Comparison of ENCODE assay signal across 11 cellular contexts in genomic region chr1:156112276-156113137, GRCh38. TPM values are rescaled to one million over a fixed set of nuclear protein-coding genes. Genes with fewer than 3 reads are reported as not detected.
DNase-seq lines count a peak whose midpoint lies in the region; ATAC-seq, FAIRE-seq and TF ChIP-seq lines count a peak whose summit lies in the region.
"Had no signal": no experiment of that assay in that cellular context is flagged by ENCODE, and none has a peak within 500 bp of the region (broad histone marks: within the 10 kb centered on the region; RNA-seq: fewer than 3 reads in every experiment).

No MANE protein-coding gene starts in this region.

- peak overlapping the region; percentile 90 for H3K27ac Mint-ChIP-seq in activated T-helper 17 cell treated with anti-CD3 and anti-CD28 coated beads, Interleukin-2, amount 50 U/mL, for 72 hours
- peak overlapping the region; percentile 95 for H3K27ac Mint-ChIP-seq in stimulated activated memory B cell treated with anti-CD40 and anti-IgM and Interleukin-4, amounts not matched to agents 10 μg/mL and 1 μg/mL and 100 μg/mL, for 72 hours

- no peaks in the 10 kb centered on the region for H3K9me2 ChIP-seq in HCT116 (ENCODE audit: insufficient read depth)

- H3K79me2 ChIP-seq in HCT116 (ENCODE audit: insufficient read depth, low read length) (peaks cover 30% of the 10 kb centered on the region), keratinocyte (ENCODE audit: control insufficient read depth, insufficient read depth, low read length) (peaks cover 29% of the 10 kb centered on the region)

- H3K36me3 ChIP-seq in HCT116 (ENCODE audit: control insufficient read depth in 1 of 2, insufficient read depth in 2 of 2, low read length in 2 of 2): no peaks in the 10 kb centered on the region
- H3K36me3 ChIP-seq in keratinocyte (ENCODE audit: control insufficient read depth in 2 of 2, extremely low read depth in 1 of 2, insufficient read depth in 2 of 2, low read length in 2 of 2): peaks cover 0 to 4% of the 10 kb centered on the region in 2 experiments

- POLR2A ChIA-PET in HCT116 (lab: Charles Lee): interaction anchor here (1.0 to 5.3 kb wide), 4 partner anchors 9 to 18 kb away, joined by 3 to 50 read pairs (median 18); no protein-coding TSS in a partner anchor

- dilution Hi-C loops in keratinocyte (cut with MboI; ENCODE audit: extremely low pct_ligation_motif_present, low sequenced_read_pairs): no loop called here

- FAIRE-seq in keratinocyte (lab: Jason Lieb, UNC): no peak
- FAIRE-seq: urothelium cell line had no signal

- TF ChIP-seq CTCF in HCT116 (IDR thresholded peaks at IDR 0.05 in 2 of 3, conservative IDR thresholded peaks at IDR 0.05 in 1 of 3; ENCODE audit: borderline replicate concordance in 1 of 3, insufficient read depth in 1 of 3, low read depth in 2 of 3, low read length in 2 of 3): no peak
- TF ChIP-seq CTCF in keratinocyte (optimal IDR thresholded peaks at IDR 0.05 in 1 of 3, IDR thresholded peaks at IDR 0.05 in 1 of 3, conservative IDR thresholded peaks at IDR 0.05 in 1 of 3; ENCODE audit: extremely low read depth in 1 of 3, insufficient read depth in 2 of 3, low read length in 3 of 3): no peak

- no peak overlapping the region for H3K4me3 Mint-ChIP-seq in activated T-helper 17 cell treated with anti-CD3 and anti-CD28 coated beads, Interleukin-2, amount 50 U/mL, for 72 hours
- H3K4me3 Mint-ChIP-seq in stimulated activated memory B cell treated with anti-CD40 and anti-IgM and Interleukin-4, amounts not matched to agents 10 μg/mL and 1 μg/mL and 100 μg/mL, for 72 hours: no peak overlapping the region

- DNase-seq in HCT116 (ENCODE audit: low read depth, low spot score): no peak
- no peak for DNase-seq in keratinocyte (ENCODE audit: low read depth, low spot score)
- no peak for DNase-seq in ureter (ENCODE audit: low spot score)
- no peak for DNase-seq in pons (ENCODE audit: low spot score)
- DNase-seq in middle frontal gyrus (ENCODE audit: extremely low spot score, low spot score): no peak
- DNase-seq: DMS 273 treated with DMSO at 0.1 percent for 48 hours had no signal

- H4K20me1 ChIP-seq in HCT116 (ENCODE audit: insufficient read depth) (no peaks in the 10 kb centered on the region; the same call in 1 of the 2 replicates), keratinocyte (ENCODE audit: control insufficient read depth, extremely low read depth, insufficient read depth, low read length) (peaks cover 9% of the 10 kb centered on the region)

- no TSS peak for BruUV-seq in HCT116 (replicated peaks; lab: Mats Ljungman, UMichigan)

- H3K27ac ChIP-seq in HCT116 (ENCODE audit: low read depth, low read length) (peak overlapping the region; percentile 41), keratinocyte (ENCODE audit: control insufficient read depth, insufficient read depth, low read length) (no peak overlapping the region)

- CTCF ChIA-PET in HCT116 (lab: Charles Lee): interaction anchor here (0.9 to 5.5 kb wide), 8 partner anchors 9 to 112 kb away, joined by 3 to 22 read pairs (median 6); no protein-coding TSS in a partner anchor

- peaks cover 34% of the 10 kb centered on the region for H3K36me3 Mint-ChIP-seq in activated T-helper 17 cell treated with anti-CD3 and anti-CD28 coated beads, Interleukin-2, amount 50 U/mL, for 72 hours (ENCODE audit: low read depth)
- peaks cover 14% of the 10 kb centered on the region for H3K36me3 Mint-ChIP-seq in stimulated activated memory B cell treated with anti-CD40 and anti-IgM and Interleukin-4, amounts not matched to agents 10 μg/mL and 1 μg/mL and 100 μg/mL, for 72 hours

- no peaks in the 10 kb centered on the region for H3K9me3 ChIP-seq in HCT116 (ENCODE audit: control insufficient read depth in 1 of 2, insufficient read depth in 1 of 2, low read depth in 1 of 2, low read length in 2 of 2)
- no peaks in the 10 kb centered on the region for H3K9me3 ChIP-seq in keratinocyte (ENCODE audit: control insufficient read depth, low read depth, low read length)

- peaks cover 51 to 77% of the 10 kb centered on the region in 2 experiments for H3K4me1 ChIP-seq in HCT116 (ENCODE audit: control insufficient read depth in 1 of 2, insufficient read depth in 2 of 2, low read length in 2 of 2)
- H3K4me1 ChIP-seq in keratinocyte (ENCODE audit: control insufficient read depth, extremely low read depth, insufficient read depth, low read length): peaks cover 18% of the 10 kb centered on the region

- no peaks in the 10 kb centered on the region for H3K9me3 Mint-ChIP-seq in activated T-helper 17 cell treated with anti-CD3 and anti-CD28 coated beads, Interleukin-2, amount 50 U/mL, for 72 hours
- H3K9me3 Mint-ChIP-seq in stimulated activated memory B cell treated with anti-CD40 and anti-IgM and Interleukin-4, amounts not matched to agents 10 μg/mL and 1 μg/mL and 100 μg/mL, for 72 hours: no peaks in the 10 kb centered on the region

- peaks cover 13% of the 10 kb centered on the region for H3K4me1 Mint-ChIP-seq in activated T-helper 17 cell treated with anti-CD3 and anti-CD28 coated beads, Interleukin-2, amount 50 U/mL, for 72 hours
- H3K4me1 Mint-ChIP-seq in stimulated activated memory B cell treated with anti-CD40 and anti-IgM and Interleukin-4, amounts not matched to agents 10 μg/mL and 1 μg/mL and 100 μg/mL, for 72 hours: peaks cover 73% of the 10 kb centered on the region

- ATAC-seq in HCT116 (no peak), GM21619 (IDR thresholded peaks at IDR 0.05; ENCODE audit: unreplicated experiment) (no peak)
- ATAC-seq in activated T-helper 17 cell treated with anti-CD3 and anti-CD28 coated beads, Interleukin-2, amount 50 U/mL, for 72 hours (replicated peaks): no peak
- no peak for ATAC-seq in stimulated activated memory B cell treated with anti-CD40 and anti-IgM and Interleukin-4, amounts not matched to agents 10 μg/mL and 1 μg/mL and 100 μg/mL, for 72 hours

- H3K27me3 Mint-ChIP-seq in activated T-helper 17 cell treated with anti-CD3 and anti-CD28 coated beads, Interleukin-2, amount 50 U/mL, for 72 hours: no peaks in the 10 kb centered on the region
- H3K27me3 Mint-ChIP-seq in stimulated activated memory B cell treated with anti-CD40 and anti-IgM and Interleukin-4, amounts not matched to agents 10 μg/mL and 1 μg/mL and 100 μg/mL, for 72 hours: peaks cover 9% of the 10 kb centered on the region

- TF ChIP-seq POLR2A in HCT116 (IDR thresholded peaks at IDR 0.05; ENCODE audit: borderline replicate concordance, extremely low read depth, insufficient read depth, insufficient read length): no peak

- RAD21 ChIA-PET in HCT116 (lab: Charles Lee; ENCODE audit: low non-redundant PET in 1 of 2, low total read pairs in 2 of 2, uncharacterized antibody in 2 of 2, unreplicated experiment in 2 of 2): no interaction called here

- no peak for TF ChIP-seq RAD21 in HCT116 (IDR thresholded peaks at IDR 0.05; ENCODE audit: low read depth)

- H3K27me3 ChIP-seq in HCT116 (ENCODE audit: insufficient read depth, low read length) (no peaks in the 10 kb centered on the region), keratinocyte (ENCODE audit: control insufficient read depth, extremely low read depth, insufficient read depth, low read length) (no peaks in the 10 kb centered on the region)

- intact Hi-C loops in HCT116 (cut with micrococcal nuclease): no loop called here

- H2AFZ ChIP-seq in HCT116 (ENCODE audit: low read depth, low read length, poor library complexity, severe bottlenecking) (no peak overlapping the region), keratinocyte (ENCODE audit: control insufficient read depth, low read length) (no peak overlapping the region)

- H3K4me2 ChIP-seq in HCT116 (ENCODE audit: low read length) (peak overlapping the region; percentile 47), keratinocyte (ENCODE audit: control insufficient read depth, extremely low read depth, insufficient read depth, low read depth, low read length) (no peak overlapping the region)

- peak overlapping the region; percentile 42 for H3K9ac ChIP-seq in HCT116 (ENCODE audit: low read length)
- H3K9ac ChIP-seq in keratinocyte (ENCODE audit: control insufficient read depth, extremely low read depth, insufficient read depth, low read length): peak overlapping the region; percentile 46

- no peaks in the 10 kb centered on the region for H3K9me1 ChIP-seq in keratinocyte (ENCODE audit: control insufficient read depth, extremely low read depth, insufficient read depth, low read length)

- H3K4me3 ChIP-seq in HCT116 (replicated peaks in 1 of 2; ENCODE audit: low read depth in 1 of 2, low read length in 2 of 2): no peak overlapping the region
- no peak overlapping the region for H3K4me3 ChIP-seq in keratinocyte (ENCODE audit: control insufficient read depth in 2 of 3, extremely low read depth in 1 of 3, insufficient read depth in 2 of 3, low read depth in 1 of 3, low read length in 3 of 3)

RNA-seq across cellular contexts. Expression of gene LMNA, which starts 2.0 kb away (rescaled TPM):
- total RNA-seq in HCT116 (2021; ENCODE audit: unreplicated experiment) (528 TPM), ureter (444 TPM)
- polyA plus RNA-seq in HCT116 (2012): 440 and 523 TPM in 2 replicates
- 100 to 1,000 TPM; 150 to 338 TPM for total RNA-seq in activated T-helper 17 cell treated with anti-CD3 and anti-CD28 coated beads, Interleukin-2, amount 50 U/mL, for 72 hours
- 368 to 551 TPM (median 444 TPM) in 3 replicates for polyA plus RNA-seq in keratinocyte
- polyA plus RNA-seq in keratinocyte (2011; ENCODE audit: low read depth): 222 TPM
- 159 and 403 TPM in 2 replicates for polyA plus RNA-seq in keratinocyte (2011; cell fraction: cytosol; rRNA removed)
- 626 and 729 TPM in 2 replicates for polyA plus RNA-seq in keratinocyte (2011; cell fraction: nucleus; rRNA removed)
- polyA plus RNA-seq in keratinocyte (2012; ENCODE audit: low replicate concordance): 224 and 699 TPM in 2 replicates
- 328 to 615 TPM (median 504 TPM) in 3 replicates for polyA minus RNA-seq in keratinocyte
- polyA minus RNA-seq in keratinocyte (2011; cell fraction: cytosol; rRNA and poly(A)+ RNA removed): 757 TPM
- 433 and 457 TPM in 2 replicates for polyA minus RNA-seq in keratinocyte (2011; cell fraction: nucleus; rRNA and poly(A)+ RNA removed)

RNA-seq across cellular contexts. Expression of gene MEX3A, which starts 30.2 kb away (rescaled TPM):
- 6.1 TPM for total RNA-seq in HCT116 (2021; ENCODE audit: unreplicated experiment)
- polyA plus RNA-seq in HCT116 (2012): 4.9 and 5.5 TPM in 2 replicates
- total RNA-seq in activated T-helper 17 cell treated with anti-CD3 and anti-CD28 coated beads, Interleukin-2, amount 50 U/mL, for 72 hours: under 1 TPM; 0.15 to 0.21 TPM
- polyA plus RNA-seq in keratinocyte: 1.1 to 2.0 TPM (median 1.5 TPM) in 3 replicates
- 0.75 TPM for polyA plus RNA-seq in keratinocyte (2011; ENCODE audit: low read depth)
- 0.83 and 1.5 TPM in 2 replicates for polyA plus RNA-seq in keratinocyte (2011; cell fraction: cytosol; rRNA removed)
- polyA plus RNA-seq in keratinocyte (2011; cell fraction: nucleus; rRNA removed): 2.9 and 4.1 TPM in 2 replicates
- 1.1 and 2.1 TPM in 2 replicates for polyA plus RNA-seq in keratinocyte (2012; ENCODE audit: low replicate concordance)
- polyA minus RNA-seq in keratinocyte: 1.1 to 4.3 TPM (median 1.7 TPM) in 3 replicates
- 0.96 TPM for polyA minus RNA-seq in keratinocyte (2011; cell fraction: cytosol; rRNA and poly(A)+ RNA removed)
- 2.6 and 3.1 TPM in 2 replicates for polyA minus RNA-seq in keratinocyte (2011; cell fraction: nucleus; rRNA and poly(A)+ RNA removed)
- 1.2 TPM for total RNA-seq in ureter

RNA-seq across cellular contexts. Expression of gene SEMA4A, which starts 40.9 kb away (rescaled TPM):
- total RNA-seq in HCT116 (2021; ENCODE audit: unreplicated experiment) (0.39 TPM), ureter (49.3 TPM)
- polyA plus RNA-seq in HCT116 (2012): 0.30 and 0.37 TPM in 2 replicates
- 10 to 100 TPM in 1 of 2 donors, 1 to 10 TPM in 1; 1.8 to 17.6 TPM for total RNA-seq in activated T-helper 17 cell treated with anti-CD3 and anti-CD28 coated beads, Interleukin-2, amount 50 U/mL, for 72 hours
- 5.7 to 11.0 TPM (median 7.9 TPM) in 3 replicates for polyA plus RNA-seq in keratinocyte
- 2.6 TPM for polyA plus RNA-seq in keratinocyte (2011; ENCODE audit: low read depth)
- 6.8 and 8.9 TPM in 2 replicates for polyA plus RNA-seq in keratinocyte (2011; cell fraction: cytosol; rRNA removed)
- polyA plus RNA-seq in keratinocyte (2011; cell fraction: nucleus; rRNA removed): 8.0 and 11.0 TPM in 2 replicates
- polyA plus RNA-seq in keratinocyte (2012; ENCODE audit: low replicate concordance): 9.5 and 9.9 TPM in 2 replicates
- 12.9 to 22.9 TPM (median 13.7 TPM) in 3 replicates for polyA minus RNA-seq in keratinocyte
- polyA minus RNA-seq in keratinocyte (2011; cell fraction: cytosol; rRNA and poly(A)+ RNA removed): 6.1 TPM
- polyA minus RNA-seq in keratinocyte (2011; cell fraction: nucleus; rRNA and poly(A)+ RNA removed): 5.4 and 10.0 TPM in 2 replicates

RNA-seq across cellular contexts. Expression of gene RAB25, which starts 51.5 kb away (rescaled TPM):
- total RNA-seq in HCT116 (2021; ENCODE audit: unreplicated experiment): 142 TPM
- 210 and 227 TPM in 2 replicates for polyA plus RNA-seq in HCT116 (2012)
- total RNA-seq in activated T-helper 17 cell treated with anti-CD3 and anti-CD28 coated beads, Interleukin-2, amount 50 U/mL, for 72 hours: 1 to 10 TPM in 1 of 2 donors, under 1 TPM in 1; 0.43 to 1.2 TPM
- polyA plus RNA-seq in keratinocyte: 93.4 to 159 TPM (median 106 TPM) in 3 replicates
- 155 TPM for polyA plus RNA-seq in keratinocyte (2011; ENCODE audit: low read depth)
- 168 and 189 TPM in 2 replicates for polyA plus RNA-seq in keratinocyte (2011; cell fraction: cytosol; rRNA removed)
- 94.5 and 106 TPM in 2 replicates for polyA plus RNA-seq in keratinocyte (2011; cell fraction: nucleus; rRNA removed)
- 85.5 and 278 TPM in 2 replicates for polyA plus RNA-seq in keratinocyte (2012; ENCODE audit: low replicate concordance)
- 118 to 203 TPM (median 128 TPM) in 3 replicates for polyA minus RNA-seq in keratinocyte
- 96.3 TPM for polyA minus RNA-seq in keratinocyte (2011; cell fraction: cytosol; rRNA and poly(A)+ RNA removed)
- 26.8 and 30.1 TPM in 2 replicates for polyA minus RNA-seq in keratinocyte (2011; cell fraction: nucleus; rRNA and poly(A)+ RNA removed)
- total RNA-seq in ureter: 182 TPM
- total RNA-seq: NCI-H460 had no signal

RNA-seq across cellular contexts. Expression of gene LAMTOR2, which starts 57.9 kb away (rescaled TPM):
- total RNA-seq in HCT116 (2021; ENCODE audit: unreplicated experiment) (60.2 TPM), ureter (47.5 TPM)
- 83.5 and 97.1 TPM in 2 replicates for polyA plus RNA-seq in HCT116 (2012)
- total RNA-seq in activated T-helper 17 cell treated with anti-CD3 and anti-CD28 coated beads, Interleukin-2, amount 50 U/mL, for 72 hours: 10 to 100 TPM; 39.9 to 55.6 TPM
- 67.5 to 98.0 TPM (median 96.0 TPM) in 3 replicates for polyA plus RNA-seq in keratinocyte
- 205 TPM for polyA plus RNA-seq in keratinocyte (2011; ENCODE audit: low read depth)
- 88.2 and 157 TPM in 2 replicates for polyA plus RNA-seq in keratinocyte (2011; cell fraction: cytosol; rRNA removed)
- polyA plus RNA-seq in keratinocyte (2011; cell fraction: nucleus; rRNA removed): 34.3 and 43.3 TPM in 2 replicates
- polyA plus RNA-seq in keratinocyte (2012; ENCODE audit: low replicate concordance): 96.1 and 119 TPM in 2 replicates
- polyA minus RNA-seq in keratinocyte: 37.0 to 68.3 TPM (median 56.5 TPM) in 3 replicates
- polyA minus RNA-seq in keratinocyte (2011; cell fraction: cytosol; rRNA and poly(A)+ RNA removed): 30.1 TPM
- 11.8 and 14.7 TPM in 2 replicates for polyA minus RNA-seq in keratinocyte (2011; cell fraction: nucleus; rRNA and poly(A)+ RNA removed)
